In genomic region chr22:22408731-22409696, GRCh38 we compare ENCODE assay signal across 8 cellular contexts.
DNase-seq lines count a peak whose midpoint lies in the region; ATAC-seq and TF ChIP-seq lines count a peak whose summit lies in the region.

No MANE protein-coding gene starts in this region.

- TF ChIP-seq POLR2A in right lobe of liver (IDR thresholded peaks at IDR 0.05), result no peak

- H3K27ac ChIP-seq in 22Rv1, result no peak overlapping the region
- no peak overlapping the region for H3K27ac ChIP-seq in right lobe of liver

- 51% methylated on average over 8 of the region's 14 CpGs for whole genome bisulfite sequencing in right lobe of liver (ENCODE audit: insufficient coverage, low coverage, low lambda C conversion rate, missing lambda C conversion rate)

- H3K4me3 ChIP-seq in astrocyte of the spinal cord (ENCODE audit: low read depth, low read length) (no peak overlapping the region), right lobe of liver (no peak overlapping the region)

- no peaks in the 10 kb centered on the region for H3K36me3 ChIP-seq in right lobe of liver

- H3K27me3 ChIP-seq in right lobe of liver, result no peaks in the 10 kb centered on the region

- no peaks in the 10 kb centered on the region for H3K4me1 ChIP-seq in right lobe of liver

- peak; percentile 78 for TF ChIP-seq CTCF in 22Rv1 (IDR thresholded peaks at IDR 0.05)
- peak; percentile 59 for TF ChIP-seq CTCF in astrocyte of the spinal cord (IDR thresholded peaks at IDR 0.05; ENCODE audit: low read depth, low read length)
- peak; percentile 40 to 55 (median 48) for TF ChIP-seq CTCF in right lobe of liver (IDR thresholded peaks at IDR 0.05)

- intact Hi-C loops in right lobe of liver (cut with DNase I), result no loop called here

- no peaks in the 10 kb centered on the region for H3K9me3 ChIP-seq in right lobe of liver

- DNase-seq in GM03348 (ENCODE audit: low spot score) (peak; percentile 57), NCI-H146 treated with DMSO at 0.1 percent for 48 hours (lab: John Stamatoyannopoulos, UW; ENCODE audit: unreplicated experiment) (peak; percentile 2), astrocyte of the spinal cord (ENCODE audit: low read depth, low spot score) (no peak), right lobe of liver (no peak), hepatic stellate cell (ENCODE audit: low spot score) (no peak)
- no peak for DNase-seq in stimulated activated naive CD4-positive, alpha-beta T cell (lab: John Stamatoyannopoulos, UW)

- in situ Hi-C loops in astrocyte of the spinal cord (cut with HindIII; ENCODE audit: low sequenced_read_pairs), result no loop called here

- ATAC-seq in right lobe of liver (peak; percentile 73 to 88 (median 84)), HG03342 (IDR thresholded peaks at IDR 0.05; ENCODE audit: unreplicated experiment) (no peak)

Comparison
In these comparisons a context has a peak if more than half of its experiments do, and no peak if none do; other contexts are left out.
1. DNase-seq: peak in GM03348 (single experiment) and NCI-H146 treated with DMSO at 0.1 percent for 48 hours (single experiment); none in astrocyte of the spinal cord (single experiment), right lobe of liver (0 of 3), stimulated activated naive CD4-positive, alpha-beta T cell (0 of 6) and hepatic stellate cell (single experiment).
2. Peak in every context shown above with its lines, with median percentiles within 50 percentile points of each other: CTCF ChIP-seq.